Comparison of ENCODE assay signal across 8 cellular contexts in genomic region chr10:63977329-63977923, GRCh38.
DNase-seq lines count a peak whose midpoint lies in the region; TF ChIP-seq lines count a peak whose summit lies in the region.

No MANE protein-coding gene starts in this region.

- H3K4me1 ChIP-seq in MM.1S (ENCODE audit: low read length) (no peaks in the 10 kb centered on the region), adipocyte (ENCODE audit: control insufficient read depth, insufficient read depth, low read length) (no peaks in the 10 kb centered on the region), thyroid gland (peaks cover 5 to 14% of the 10 kb centered on the region in 2 donors)

- no peak overlapping the region for H3K4me2 ChIP-seq in MM.1S (ENCODE audit: low read depth, low read length)

- intact Hi-C loops in thyroid gland (cut with DNase I): loop anchor here (10.0 kb wide), 1 partner anchor 103 kb away; no protein-coding TSS in a partner anchor

- H3K27ac ChIP-seq in MM.1S (ENCODE audit: low read length) (no peak overlapping the region), thyroid gland (no peak overlapping the region)

- 15 to 20% methylated on average over 1 of the region's 1 CpG for WGBS in thyroid gland, 2 donors

- no peak overlapping the region for H3K4me3 ChIP-seq in H7 (ENCODE audit: insufficient read depth, low read depth, low read length)
- H3K4me3 ChIP-seq in MM.1S (ENCODE audit: low read length): no peak overlapping the region
- no peak overlapping the region for H3K4me3 ChIP-seq in adipocyte (ENCODE audit: low read length)
- H3K4me3 ChIP-seq in thyroid gland (replicated peaks in 1 of 3): no peak overlapping the region

- H3K27me3 ChIP-seq in H7 (ENCODE audit: control insufficient read depth, insufficient read depth, low read length): no peaks in the 10 kb centered on the region
- no peaks in the 10 kb centered on the region for H3K27me3 ChIP-seq in MM.1S (replicated peaks; ENCODE audit: insufficient read depth, low read length)
- peaks cover 21% of the 10 kb centered on the region for H3K27me3 ChIP-seq in adipocyte (replicated peaks; ENCODE audit: control insufficient read depth, insufficient read depth, low read length)
- H3K27me3 ChIP-seq in thyroid gland: no peaks in the 10 kb centered on the region

- no peaks in the 10 kb centered on the region for H3K79me2 ChIP-seq in MM.1S (ENCODE audit: low read length)

- H3F3A ChIP-seq in MM.1S (ENCODE audit: insufficient read depth, low read length): no peaks in the 10 kb centered on the region

- TF ChIP-seq CTCF in MM.1S (IDR thresholded peaks at IDR 0.05; ENCODE audit: low read length): peak; percentile 70
- peak in 3 of 6 experiments; percentile 43 to 63 (median 52) for TF ChIP-seq CTCF in thyroid gland (IDR thresholded peaks at IDR 0.05)

- H4K20me1 ChIP-seq in MM.1S (ENCODE audit: insufficient read depth, low read length): no peaks in the 10 kb centered on the region

- no peak overlapping the region for H3K9ac ChIP-seq in MM.1S (ENCODE audit: low read length)
- H3K9ac ChIP-seq in adipocyte (ENCODE audit: low read length): no peak overlapping the region

- H3K9me2 ChIP-seq in MM.1S (replicated peaks; ENCODE audit: insufficient read depth, low read length): no peaks in the 10 kb centered on the region

- TF ChIP-seq POLR2A in thyroid gland (IDR thresholded peaks at IDR 0.05): no peak

- H3K9me3 ChIP-seq in MM.1S (replicated peaks; ENCODE audit: insufficient read depth, low read length) (no peaks in the 10 kb centered on the region), adipocyte (ENCODE audit: control insufficient read depth, low read length) (no peaks in the 10 kb centered on the region), thyroid gland (no peaks in the 10 kb centered on the region)

- peak; percentile 33 for DNase-seq in A172 (ENCODE audit: low spot score)
- peak; percentile 69 for DNase-seq in GM03348 (ENCODE audit: low spot score)
- DNase-seq in H7: peak; percentile 70
- peak; percentile 52 for DNase-seq in MM.1S
- DNase-seq in adipocyte (ENCODE audit: low read depth): peak; percentile 45
- DNase-seq in iPS-NIHi7 (ENCODE audit: extremely low spot score): peak; percentile 85
- peak; percentile 30 to 55 for DNase-seq in thyroid gland
- no peak for DNase-seq in activated CD4-positive, CD25-positive, alpha-beta regulatory T cell (lab: John Stamatoyannopoulos, UW)

- H3K36me3 ChIP-seq in H7 (replicated peaks; ENCODE audit: control insufficient read depth, insufficient read depth, low read length) (no peaks in the 10 kb centered on the region), MM.1S (replicated peaks; ENCODE audit: insufficient read depth, low read length) (no peaks in the 10 kb centered on the region), adipocyte (ENCODE audit: control insufficient read depth, insufficient read depth, low read length, severe bottlenecking) (no peaks in the 10 kb centered on the region), thyroid gland (no peaks in the 10 kb centered on the region)

- 0 out of 2 replicates have a peak overlapping the region, but pooled peaks have one; percentile 7 for H2AFZ ChIP-seq in MM.1S (ENCODE audit: low read length)

Comparison
In these comparisons a context has a peak if more than half of its experiments do, and no peak if none do; other contexts are left out.
1. DNase-seq: peak in A172 (single experiment), GM03348 (single experiment), H7 (single experiment), MM.1S (single experiment), adipocyte (single experiment), iPS-NIHi7 (single experiment) and thyroid gland (2 of 2); none in activated CD4-positive, CD25-positive, alpha-beta regulatory T cell (0 of 4).